In the genomic region with DNA sequence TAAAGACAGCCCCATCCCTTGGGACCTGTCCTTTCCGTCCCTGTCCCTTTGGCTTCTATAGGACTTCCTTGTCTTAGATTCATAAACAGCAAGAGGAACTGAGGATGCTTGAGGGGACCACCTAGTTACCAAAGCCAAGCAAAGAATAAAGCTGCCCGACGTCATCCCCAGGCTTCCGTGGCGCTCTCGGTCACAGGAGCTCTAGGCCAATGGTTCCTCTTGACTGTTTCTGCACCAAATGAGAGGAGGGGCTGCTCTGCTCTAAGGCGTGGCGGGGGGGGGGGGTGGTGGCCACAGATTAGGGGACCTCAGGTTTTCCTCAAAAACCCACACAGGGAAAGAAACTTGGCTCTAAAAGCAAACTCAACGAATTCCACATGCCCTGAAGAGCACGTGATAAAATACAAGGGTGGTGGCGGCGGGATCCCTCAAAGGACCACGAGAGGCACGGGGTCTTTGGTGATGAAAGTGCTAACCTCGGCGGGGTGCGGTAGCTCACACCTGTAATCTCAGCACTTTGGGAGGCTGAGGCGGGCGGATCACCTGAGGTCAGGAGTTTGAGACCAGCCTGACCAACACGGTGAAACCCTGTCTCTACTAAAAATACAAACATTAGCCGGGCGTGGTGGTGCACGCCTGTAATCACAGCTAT, we compare ENCODE assay signal across 9 cellular contexts. TPM values are rescaled to one million over a fixed set of nuclear protein-coding genes. Genes with fewer than 3 reads are reported as not detected.
DNase-seq lines count a peak whose midpoint lies in the region; ATAC-seq, FAIRE-seq and TF ChIP-seq lines count a peak whose summit lies in the region.
"Had no signal": no experiment of that assay in that cellular context is flagged by ENCODE, and none has a peak within 500 bp of the region (broad histone marks: within the 10 kb centered on the region; RNA-seq: fewer than 3 reads in every experiment).

No MANE protein-coding gene starts in this region.

- WGBS in esophagus muscularis mucosa = 79% methylated on average over 18 of the region's 23 CpGs

- no peak for TF ChIP-seq EP300 in esophagus muscularis mucosa (IDR thresholded peaks at IDR 0.05)

- H3K9me3 ChIP-seq in BLaER1 (no peaks in the 10 kb centered on the region), esophagus muscularis mucosa (no peaks in the 10 kb centered on the region)

- H3K27me3 ChIP-seq in BLaER1 = no peaks in the 10 kb centered on the region
- H3K27me3 ChIP-seq in esophagus muscularis mucosa = no peaks in the 10 kb centered on the region

- H3K4me2 ChIP-seq in BLaER1 = peak overlapping the region; percentile 94

- H3K4me1 ChIP-seq in BLaER1 = peaks cover 99% of the 10 kb centered on the region
- H3K4me1 ChIP-seq in esophagus muscularis mucosa = peaks cover 30 to 92% (median 87%) of the 10 kb centered on the region in 4 donors
- H3K4me1 ChIP-seq: parathyroid adenoma had no signal

- no peak for FAIRE-seq in HTR-8/SVneo (lab: Jason Lieb, UNC)

- intact Hi-C loops in esophagus muscularis mucosa (cut with DNase I) = loop anchor here (5.0 kb wide), 1 partner anchor 348 kb away; no protein-coding TSS in a partner anchor

- TF ChIP-seq CTCF in esophagus muscularis mucosa (IDR thresholded peaks at IDR 0.05) = no peak

- no peak overlapping the region for H3K9ac ChIP-seq in BLaER1
- H3K9ac ChIP-seq: parathyroid adenoma had no signal

- H3K4me3 ChIP-seq in BLaER1 (peak overlapping the region; percentile 46), esophagus muscularis mucosa (peak overlapping the region; percentile 29 to 36 (median 32))

- no peak for TF ChIP-seq POLR2A in esophagus muscularis mucosa (IDR thresholded peaks at IDR 0.05; ENCODE audit: low read depth)

- no peaks in the 10 kb centered on the region for H3K36me3 ChIP-seq in BLaER1
- H3K36me3 ChIP-seq in esophagus muscularis mucosa = peaks cover 8 to 33% (median 28%) of the 10 kb centered on the region in 4 donors

- no peaks in the 10 kb centered on the region for H4K20me1 ChIP-seq in BLaER1

- in situ Hi-C loops in G401 (cut with HindIII; ENCODE audit: low sequenced_read_pairs) = no loop called here

- H3K27ac ChIP-seq in BLaER1 (peak overlapping the region; percentile 76), esophagus muscularis mucosa (replicated peaks in 1 of 4) (peak overlapping the region; percentile 86 to 88 (median 86))
- H3K27ac ChIP-seq: parathyroid adenoma had no signal

- ATAC-seq in GM19351 (IDR thresholded peaks at IDR 0.05; ENCODE audit: unreplicated experiment) = peak; percentile 5

- DNase-seq in SIG-M5 (lab: John Stamatoyannopoulos, UW) (peak; percentile 83), esophagus muscularis mucosa (ENCODE audit: extremely low spot score) (no peak), HTR-8/SVneo (ENCODE audit: insufficient read length, low spot score) (no peak), SHP77 (lab: John Stamatoyannopoulos, UW) (no peak), G401 (ENCODE audit: low spot score) (no peak), SK-N-DZ (ENCODE audit: low spot score) (no peak)

RNA-seq across cellular contexts. Expression of a gene that starts 53.7 kb away (rescaled TPM):
- total RNA-seq in esophagus muscularis mucosa = 10 to 100 TPM; 31.1 to 45.3 (median 38.7) TPM
- total RNA-seq in G401 (2014; rRNA removed; shearing (Covaris generic)) = 27.7 and 34.3 TPM in 2 replicates
- polyA plus RNA-seq in SK-N-DZ (2014; cell fraction: cytosol; rRNA removed) = 12.4 and 23.8 TPM in 2 replicates
- 72.5 and 99.4 TPM in 2 replicates for polyA plus RNA-seq in SK-N-DZ (2014; cell fraction: nucleus; rRNA removed)

RNA-seq across cellular contexts. Expression of a gene that starts 53.9 kb away (rescaled TPM):
- 100 to 1,000 TPM in 1 of 4 donors, 10 to 100 TPM in 3; 47.3 to 139 (median 62.6) TPM for total RNA-seq in esophagus muscularis mucosa
- 23.4 and 49.4 TPM in 2 replicates for total RNA-seq in G401 (2014; rRNA removed; shearing (Covaris generic))
- 102 and 127 TPM in 2 replicates for polyA plus RNA-seq in SK-N-DZ (2014; cell fraction: cytosol; rRNA removed)
- polyA plus RNA-seq in SK-N-DZ (2014; cell fraction: nucleus; rRNA removed) = 16.2 and 22.4 TPM in 2 replicates
